ENCODE assay signal across 15 cellular contexts in genomic region chr10:16853809-16854208, GRCh38. TPM values are rescaled to one million over a fixed set of nuclear protein-coding genes. Genes with fewer than 3 reads are reported as not detected.
DNase-seq lines count a peak whose midpoint lies in the region; ATAC-seq and TF ChIP-seq lines count a peak whose summit lies in the region.
"Had no signal": no experiment of that assay in that cellular context is flagged by ENCODE, and none has a peak within 500 bp of the region (broad histone marks: within the 10 kb centered on the region; RNA-seq: fewer than 3 reads in every experiment).

No MANE protein-coding gene starts in this region.

- H3K14ac ChIP-seq in IMR-90 (replicated peaks; ENCODE audit: low read depth, low read length) (no peak overlapping the region), neuronal stem cell (ENCODE audit: low read length) (no peak overlapping the region)

- H2BK20ac ChIP-seq in IMR-90 (ENCODE audit: low read depth, low read length) = 0 out of 2 replicates have a peak overlapping the region, but pooled peaks have one; percentile 22

- H3K79me1 ChIP-seq in IMR-90 (ENCODE audit: low read depth in 1 of 2, low read length in 2 of 2) (no peaks in the 10 kb centered on the region), neuronal stem cell (ENCODE audit: low read depth, low read length) (no peaks in the 10 kb centered on the region)

- H3K4me3 Mint-ChIP-seq in brain = no peak overlapping the region
- H3K4me3 Mint-ChIP-seq: CD4-positive, alpha-beta T cell had no signal

- no peak for TF ChIP-seq EP300 in gastroesophageal sphincter (IDR thresholded peaks at IDR 0.05)

- whole genome bisulfite sequencing in IMR-90 (ENCODE audit: extremely low coverage in 2 of 2, insufficient read length in 1 of 2), 2 experiments = no CpG with 5 or more reads among the region's 4 CpGs
- WGBS in neuronal stem cell (ENCODE audit: extremely low coverage in 2 of 2, insufficient read length in 2 of 2, insufficient replicate concordance in 1 of 2), 2 donors = 100% methylated on average over 1 of the region's 4 CpGs; no CpG with 5 or more reads in 1 of the 2 donors
- 90 to 93% methylated on average over 4 of the region's 4 CpGs for WGBS in gastroesophageal sphincter (ENCODE audit: low coverage in 1 of 2), 2 donors

- H3K18ac ChIP-seq in IMR-90 (ENCODE audit: low read depth, low read length) = no peak overlapping the region
- no peak overlapping the region for H3K18ac ChIP-seq in neuronal stem cell (ENCODE audit: low read length)

- H2BK5ac ChIP-seq in IMR-90 (ENCODE audit: low read depth, low read length, poor library complexity, severe bottlenecking) = no peak overlapping the region
- no peak overlapping the region for H2BK5ac ChIP-seq in neuronal stem cell (ENCODE audit: low read length)

- TF ChIP-seq CTCF in IMR-90 (conservative IDR thresholded peaks at IDR 0.05; ENCODE audit: low read depth, low read length) (no peak), brain (conservative IDR thresholded peaks at IDR 0.05) (no peak), gastroesophageal sphincter (IDR thresholded peaks at IDR 0.05) (no peak)

- H3K56ac ChIP-seq in IMR-90 (ENCODE audit: extremely low read depth, insufficient read depth, low read length) = no peak overlapping the region

- intact Hi-C loops in IMR-90 (cut with micrococcal nuclease) = loop anchor here (1.0 to 5.0 kb wide), 5 partner anchors 113 to 403 kb away; no protein-coding TSS in a partner anchor

- H2AK9ac ChIP-seq in IMR-90 (replicated peaks; ENCODE audit: low read depth, low read length, poor library complexity) = no peak overlapping the region

- POLR2A ChIA-PET in IMR-90 (lab: Charles Lee; ENCODE audit: unreplicated experiment) = interaction anchor here (0.6 kb wide), 1 partner anchor 115 kb away, joined by 8 read pairs; no protein-coding TSS in a partner anchor

- H2AK5ac ChIP-seq in IMR-90 (ENCODE audit: low read depth, low read length) (peak overlapping the region; percentile 57; the same call in 1 of the 2 replicates), neuronal stem cell (ENCODE audit: low read depth, low read length) (no peak overlapping the region)

- H4K91ac ChIP-seq in IMR-90 (ENCODE audit: insufficient read depth, low read depth, low read length) (no peak overlapping the region), neuronal stem cell (ENCODE audit: low read depth, low read length, poor library complexity) (no peak overlapping the region)

- DNase-seq in DMS114 treated with DMSO at 0.1 percent for 48 hours (lab: John Stamatoyannopoulos, UW; ENCODE audit: unreplicated experiment) = peak; percentile 59
- no peak for DNase-seq in IMR-90
- DNase-seq in neuronal stem cell (ENCODE audit: low spot score) = no peak
- no peak for DNase-seq in SHP77 treated with DMSO at 0.1 percent for 48 hours (lab: John Stamatoyannopoulos, UW)
- DNase-seq: CD4-positive, alpha-beta T cell; DMS153; DMS79; GDM1; GOT3 had no signal

- no peaks in the 10 kb centered on the region for H3K36me3 Mint-ChIP-seq in brain

- H4K20me1 ChIP-seq in IMR-90 (ENCODE audit: insufficient read depth, low read length) = no peaks in the 10 kb centered on the region

- CTCF ChIA-PET in IMR-90 (lab: Yijun Ruan, JAX) = interaction anchor here (1.0 to 1.7 kb wide), 4 partner anchors 10 to 346 kb away, joined by 3 to 8 read pairs (median 6); no protein-coding TSS in a partner anchor

- peak overlapping the region; percentile 41 for H2BK120ac ChIP-seq in IMR-90 (ENCODE audit: low read depth, low read length)
- H2BK120ac ChIP-seq in neuronal stem cell (ENCODE audit: low read depth, low read length) = no peak overlapping the region

- H3K4me3 ChIP-seq in IMR-90 (ENCODE audit: insufficient read depth, low read depth, low read length) = no peak overlapping the region
- no peak overlapping the region for H3K4me3 ChIP-seq in neuronal stem cell (ENCODE audit: low read length in 2 of 2)
- H3K4me3 ChIP-seq in gastroesophageal sphincter = no peak overlapping the region
- H3K4me3 ChIP-seq: A549 had no signal

- H3K9ac ChIP-seq in IMR-90 (ENCODE audit: low read depth, low read length) (no peak overlapping the region), neuronal stem cell (ENCODE audit: low read depth, low read length, poor library complexity) (no peak overlapping the region)

- in situ Hi-C loops in IMR-90 (cut with MboI; ENCODE audit: low sequenced_read_pairs) = no loop called here

- no peaks in the 10 kb centered on the region for H3K27me3 Mint-ChIP-seq in brain
- H3K27me3 Mint-ChIP-seq: CD4-positive, alpha-beta T cell had no signal

- H3K4ac ChIP-seq in IMR-90 (ENCODE audit: low read depth, low read length) = no peak overlapping the region
- H3K4ac ChIP-seq in neuronal stem cell (ENCODE audit: low read length) = no peak overlapping the region

- peaks cover 56% of the 10 kb centered on the region for H3K4me1 Mint-ChIP-seq in brain

- H3K4me1 ChIP-seq in IMR-90 (ENCODE audit: control insufficient read depth, insufficient read depth, low read length) (peaks cover 3% of the 10 kb centered on the region), neuronal stem cell (ENCODE audit: control insufficient read depth in 2 of 2, insufficient read depth in 1 of 2, low read depth in 1 of 2, low read length in 2 of 2) (peaks cover 2 to 14% of the 10 kb centered on the region in 2 donors), gastroesophageal sphincter (peaks cover 0 to 1% (median 0%) of the 10 kb centered on the region in 3 donors)
- H3K4me1 ChIP-seq: A549, Caco-2 had no signal

- ATAC-seq in IMR-90 (ENCODE audit: low read depth) (no peak), gastroesophageal sphincter (no peak), HG02885 (IDR thresholded peaks at IDR 0.05; ENCODE audit: poor library complexity, unreplicated experiment) (no peak)

- H2BK12ac ChIP-seq in neuronal stem cell (ENCODE audit: low read length) = no peak overlapping the region

- H3K27me3 ChIP-seq in IMR-90 (ENCODE audit: control insufficient read depth, insufficient read depth, low read length) (no peaks in the 10 kb centered on the region), neuronal stem cell (ENCODE audit: control insufficient read depth in 3 of 3, insufficient read depth in 3 of 3, low read depth in 1 of 3, low read length in 3 of 3) (no peaks in the 10 kb centered on the region), gastroesophageal sphincter (no peaks in the 10 kb centered on the region)

- dilution Hi-C loops in IMR-90 (cut with HindIII; ENCODE audit: low sequenced_read_pairs, unreplicated experiment) = no loop called here

- no peak overlapping the region for H4K5ac ChIP-seq in IMR-90 (ENCODE audit: low read depth, low read length)

- no peaks in the 10 kb centered on the region for H3K9me3 Mint-ChIP-seq in brain
- H3K9me3 Mint-ChIP-seq: CD4-positive, alpha-beta T cell had no signal

- no peaks in the 10 kb centered on the region for H3K9me3 ChIP-seq in IMR-90 (ENCODE audit: control insufficient read depth, insufficient read depth, low read length)
- no peaks in the 10 kb centered on the region for H3K9me3 ChIP-seq in neuronal stem cell (replicated peaks in 1 of 2; ENCODE audit: control insufficient read depth in 2 of 2, insufficient read depth in 1 of 2, low read depth in 1 of 2, low read length in 2 of 2)
- H3K9me3 ChIP-seq in gastroesophageal sphincter = no peaks in the 10 kb centered on the region
- H3K9me3 ChIP-seq: A549, Caco-2 had no signal

- no peak overlapping the region for H2AFZ ChIP-seq in IMR-90 (replicated peaks; ENCODE audit: low read length, poor library complexity)
- peak overlapping the region; percentile 46 for H2AFZ ChIP-seq in neuronal stem cell (ENCODE audit: low read length)

- H3K23ac ChIP-seq in IMR-90 (ENCODE audit: low read depth, low read length) (no peak overlapping the region), neuronal stem cell (ENCODE audit: low read depth, low read length, poor library complexity) (no peak overlapping the region)

- peaks cover 5% of the 10 kb centered on the region for H3K9me1 ChIP-seq in IMR-90 (ENCODE audit: insufficient read depth, low read length)

- peak overlapping the region in 1 of 2 experiments; percentile 42; a peak in 1 of 4 replicates for H4K8ac ChIP-seq in IMR-90 (ENCODE audit: low read depth in 2 of 2, low read length in 2 of 2)
- H4K8ac ChIP-seq in neuronal stem cell (ENCODE audit: low read depth, low read length) = no peak overlapping the region

- H3K27ac ChIP-seq in IMR-90 (ENCODE audit: insufficient read depth, low read length) (no peak overlapping the region), neuronal stem cell (replicated peaks; ENCODE audit: low read length) (no peak overlapping the region), gastroesophageal sphincter (no peak overlapping the region)
- H3K27ac ChIP-seq: A549, C4-2B had no signal

- H3K4me2 ChIP-seq in IMR-90 (ENCODE audit: low read depth, low read length) (no peak overlapping the region), neuronal stem cell (ENCODE audit: insufficient read depth, low read length, poor library complexity, severe bottlenecking) (no peak overlapping the region)
- H3K4me2 ChIP-seq: A549 had no signal

- no peak for TF ChIP-seq RAD21 in IMR-90 (IDR thresholded peaks at IDR 0.05; ENCODE audit: low read length)

- peak overlapping the region in 3 of 5 experiments; percentile 10 to 74 (median 59) for H3K27ac Mint-ChIP-seq in brain
- H3K27ac Mint-ChIP-seq: CD4-positive, alpha-beta T cell had no signal

- no peak overlapping the region for H2BK15ac ChIP-seq in IMR-90 (ENCODE audit: low read depth, low read length)
- H2BK15ac ChIP-seq in neuronal stem cell (ENCODE audit: low read length) = no peak overlapping the region

- no peak for TF ChIP-seq POLR2A in IMR-90 (IDR thresholded peaks at IDR 0.05; ENCODE audit: low read depth, low read length)
- TF ChIP-seq POLR2A in gastroesophageal sphincter (IDR thresholded peaks at IDR 0.05) = no peak

- H3K36me3 ChIP-seq in IMR-90 (ENCODE audit: control insufficient read depth, insufficient read depth, low read length) (no peaks in the 10 kb centered on the region), neuronal stem cell (replicated peaks in 1 of 2; ENCODE audit: control insufficient read depth in 2 of 2, insufficient read depth in 2 of 2, low read length in 2 of 2) (no peaks in the 10 kb centered on the region), gastroesophageal sphincter (no peaks in the 10 kb centered on the region)

- BruUV-seq in IMR-90 (replicated peaks; lab: Mats Ljungman, UMichigan) = no TSS peak

TF ChIP-seq in IMR-90, 13 proteins besides CTCF, POLR2A, EP300 and RAD21 (continues in another document):
- no peak for TF ChIP-seq CHD1 (IDR thresholded peaks at IDR 0.05; ENCODE audit: low read depth, low read length)
- peak; percentile 70 for TF ChIP-seq CEBPB (IDR thresholded peaks at IDR 0.05; ENCODE audit: low read depth, low read length)
- TF ChIP-seq RCOR1 (IDR thresholded peaks at IDR 0.05; ENCODE audit: insufficient replicate concordance, low read length) = no peak
- no peak for TF ChIP-seq MXI1 (IDR thresholded peaks at IDR 0.05; ENCODE audit: borderline replicate concordance, low read depth, low read length)

RNA-seq across cellular contexts. Expression of gene RSU1, which starts 36.6 kb away (rescaled TPM):
- total RNA-seq in IMR-90 (2012; rRNA removed) (104 and 134 TPM in 2 replicates), gastroesophageal sphincter (100 to 1,000 TPM in 3 of 4 donors, 10 to 100 TPM in 1; 87.0 to 149 (median 117) TPM)
- polyA plus RNA-seq in IMR-90 (2012; rRNA removed) (148 TPM in 2 replicates), brain (ENCODE audit: insufficient read depth, low read depth, low replicate concordance) (91.7 TPM)
- polyA plus RNA-seq in IMR-90 (2012; cell fraction: cytosol; rRNA removed) = 56.7 and 105 TPM in 2 replicates
- polyA plus RNA-seq in IMR-90 (2012; cell fraction: nucleus; rRNA removed; ENCODE audit: low replicate concordance) = 16.1 and 66.8 TPM in 2 replicates
- 36.1 TPM for polyA plus RNA-seq in neuronal stem cell (2013, experiment 1 of 2)
- 36.0 TPM for polyA plus RNA-seq in neuronal stem cell (2013, experiment 2 of 2)
